In the genomic region with DNA sequence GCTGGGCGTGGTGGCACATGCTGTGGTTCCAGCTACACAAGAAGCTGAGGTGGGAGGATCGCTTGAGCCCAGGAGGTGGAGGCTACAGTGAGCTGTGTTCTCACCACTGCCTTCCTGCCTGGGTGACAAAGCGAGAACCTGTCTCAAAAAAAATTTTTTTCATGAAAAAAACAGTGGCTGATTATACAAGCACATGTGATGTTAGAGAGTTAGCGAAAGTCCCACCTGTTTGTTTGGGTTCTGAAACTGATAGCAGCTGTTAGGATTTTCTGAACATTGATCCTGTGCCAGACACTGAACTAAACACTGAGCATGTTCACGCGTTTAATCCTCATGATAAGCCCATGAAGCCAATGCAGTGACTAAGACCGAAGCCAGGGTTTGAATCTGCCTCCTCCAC, we compare ENCODE assay signal across 8 cellular contexts. TPM values are rescaled to one million over a fixed set of nuclear protein-coding genes. Genes with fewer than 3 reads are reported as not detected.
DNase-seq lines count a peak whose midpoint lies in the region; ATAC-seq and TF ChIP-seq lines count a peak whose summit lies in the region.
"Not testable (repeated sequence)": the region's sequence is repeated elsewhere in the genome, so short reads cannot be mapped to it uniquely, and the experiment has no call there.

No MANE protein-coding gene starts in this region.

- not testable (repeated sequence) for H3K27me3 Mint-ChIP-seq in CD4-positive, alpha-beta memory T cell

- H3K27ac Mint-ChIP-seq in CD4-positive, alpha-beta memory T cell = peak overlapping the region in 5 of 7 donors; percentile 16 to 82 (median 53)

- 19% methylated on average over 5 of the region's 7 CpGs for WGBS in right lobe of liver (ENCODE audit: insufficient coverage, low coverage, low lambda C conversion rate, missing lambda C conversion rate)

- H3K4me1 Mint-ChIP-seq in CD4-positive, alpha-beta memory T cell = peaks cover 5 to 13% (median 9%) of the 10 kb centered on the region in 4 donors

- not testable (repeated sequence) for TF ChIP-seq POLR2A in right lobe of liver (IDR thresholded peaks at IDR 0.05)

- peak overlapping the region in 6 of 8 donors; percentile 15 to 59 (median 39) for H3K4me3 Mint-ChIP-seq in CD4-positive, alpha-beta memory T cell

- ATAC-seq in GM18873 (IDR thresholded peaks at IDR 0.05; ENCODE audit: low FRiP score, unreplicated experiment) (peak; percentile 50), GM21515 (IDR thresholded peaks at IDR 0.05; ENCODE audit: unreplicated experiment) (peak; percentile 54), HG02870 (IDR thresholded peaks at IDR 0.05; ENCODE audit: unreplicated experiment) (peak; percentile 56), HG03520 (IDR thresholded peaks at IDR 0.05; ENCODE audit: unreplicated experiment) (peak; percentile 53), right lobe of liver (peak; percentile 49 to 65 (median 60))
- peak; percentile 40 to 48 for ATAC-seq in activated CD4-positive, CD25-positive, alpha-beta regulatory T cell treated with anti-CD3 and anti-CD28 coated beads, Interleukin-2, amount 50 U/mL, for 24 hours

- not testable (repeated sequence) for H3K27me3 ChIP-seq in CD4-positive, alpha-beta memory T cell (ENCODE audit: insufficient read depth, low read length); right lobe of liver

- H3K4me3 ChIP-seq in CD4-positive, alpha-beta memory T cell (ENCODE audit: low read length in 2 of 2); right lobe of liver: not testable (repeated sequence)

- H3K4me1 ChIP-seq in CD4-positive, alpha-beta memory T cell (ENCODE audit: insufficient read depth, low read length) = peaks cover 10% of the 10 kb centered on the region
- not testable (repeated sequence) for H3K4me1 ChIP-seq in right lobe of liver

- H3K9me3 ChIP-seq in CD4-positive, alpha-beta memory T cell (ENCODE audit: control insufficient read depth in 1 of 2, low read length in 2 of 2); right lobe of liver: not testable (repeated sequence)

- CTCF ChIA-PET in CD4-positive, alpha-beta memory T cell (lab: Charles Lee; ENCODE audit: partially characterized antibody) = interaction anchor here (0.6 kb wide), 1 partner anchor 37 kb away, joined by 3 read pairs; no protein-coding TSS in a partner anchor

- H3K36me3 ChIP-seq in CD4-positive, alpha-beta memory T cell (ENCODE audit: insufficient read depth, low read length); right lobe of liver: not testable (repeated sequence)

- POLR2A ChIA-PET in CD4-positive, alpha-beta memory T cell (lab: Charles Lee; ENCODE audit: partially characterized antibody) = interaction anchor here (2.7 kb wide), 1 partner anchor 35 kb away, joined by 9 read pairs; the partner anchor contains the start of gene ARL6IP1

- H3K27ac ChIP-seq in CD4-positive, alpha-beta memory T cell (ENCODE audit: low read depth, low read length) = not testable (repeated sequence)
- peak overlapping the region in 2 of 3 donors; percentile 63 to 90 for H3K27ac ChIP-seq in right lobe of liver

- not testable (repeated sequence) for H3K36me3 Mint-ChIP-seq in CD4-positive, alpha-beta memory T cell

- peak; percentile 59 to 69 (median 63) for DNase-seq in CD4-positive, alpha-beta memory T cell
- peak; percentile 46 for DNase-seq in activated effector memory CD4-positive, alpha-beta T cell treated with Interleukin-2 at 50 U/mL for 16 hours
- DNase-seq in right lobe of liver = not testable (repeated sequence)

- TF ChIP-seq CTCF in right lobe of liver (IDR thresholded peaks at IDR 0.05) = not testable (repeated sequence)

- intact Hi-C loops in CD4-positive, alpha-beta memory T cell (cut with micrococcal nuclease); right lobe of liver (cut with DNase I): not testable (repeated sequence)

- H3K9me3 Mint-ChIP-seq in CD4-positive, alpha-beta memory T cell = not testable (repeated sequence)

RNA-seq across cellular contexts. Expression of gene RPS15A, which starts 22.9 kb away (rescaled TPM):
- 1,000 to 10,000 TPM; 3,088 to 3,151 TPM for total RNA-seq in CD4-positive, alpha-beta memory T cell
- polyA plus RNA-seq in CD4-positive, alpha-beta memory T cell = 1,000 to 10,000 TPM; 2,383 to 3,794 TPM
- 100 to 1,000 TPM; 413 to 736 (median 445) TPM for total RNA-seq in right lobe of liver

RNA-seq across cellular contexts. Expression of gene ARL6IP1, which starts 34.1 kb away (rescaled TPM):
- 100 to 1,000 TPM; 105 to 106 TPM for total RNA-seq in CD4-positive, alpha-beta memory T cell
- polyA plus RNA-seq in CD4-positive, alpha-beta memory T cell = 100 to 1,000 TPM; 188 to 306 TPM
- 100 to 1,000 TPM; 103 to 160 (median 109) TPM for total RNA-seq in right lobe of liver

Comparison
In these comparisons a context has a peak if more than half of its experiments do, and no peak if none do; other contexts are left out.
1. RNA of gene RPS15A, which starts 22.9 kb away (total RNA-seq): 3,088 to 3,151 TPM in CD4-positive, alpha-beta memory T cell; 413 to 736 TPM in right lobe of liver; every median in the first group is over 4 times any median in the second.
2. Peak in every context shown above with its lines, with median percentiles within 50 percentile points of each other: ATAC-seq.